ENCODE assay signal across 13 cellular contexts in the genomic region with DNA sequence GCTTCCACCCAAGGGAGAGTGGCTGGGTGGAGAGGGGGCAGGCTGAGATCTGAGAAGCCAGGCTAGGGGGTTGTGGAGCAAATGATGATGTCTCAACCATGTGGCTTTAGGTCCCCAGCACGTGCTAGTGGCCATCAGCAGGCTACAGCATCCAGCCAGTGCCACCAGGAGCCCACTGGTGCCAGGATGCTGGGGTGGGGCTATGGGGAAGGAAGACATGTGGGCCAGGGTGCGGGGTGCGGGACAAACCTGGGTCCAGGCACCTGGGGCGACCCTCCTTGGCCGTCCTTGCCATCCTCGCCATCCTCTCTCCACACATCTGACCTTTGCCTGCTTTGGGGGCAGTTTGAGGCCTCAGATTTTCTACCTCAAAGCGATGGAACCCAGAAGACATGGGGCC.
"Had no signal": no experiment of that assay in that cellular context is flagged by ENCODE, and none has a peak within 500 bp of the region (broad histone marks: within the 10 kb centered on the region; RNA-seq: fewer than 3 reads in every experiment).

No MANE protein-coding gene starts in this region.

- ATAC-seq: body of pancreas; foreskin keratinocyte; naive thymus-derived CD4-positive, alpha-beta T cell; SK-N-SH treated with all-trans-retinoic acid at 6 μM for 48 hours had no signal

- H3K27me3 ChIP-seq: body of pancreas had no signal

- H3K4me3 Mint-ChIP-seq: activated CD4-positive, alpha-beta memory T cell treated with anti-CD3 and anti-CD28 coated beads, Interleukin-2, amount 10 ng/mL, durations not matched to agents 7 days and 5 days; central memory CD8-positive, alpha-beta T cell; naive thymus-derived CD4-positive, alpha-beta T cell had no signal

- H3K4me3 ChIP-seq: body of pancreas had no signal

- H3K9me3 ChIP-seq: body of pancreas had no signal

- H3K9me3 Mint-ChIP-seq: activated CD4-positive, alpha-beta memory T cell treated with anti-CD3 and anti-CD28 coated beads, Interleukin-2, amount 10 ng/mL, durations not matched to agents 7 days and 5 days; central memory CD8-positive, alpha-beta T cell; naive thymus-derived CD4-positive, alpha-beta T cell had no signal

- DNase-seq: activated CD4-positive, alpha-beta memory T cell treated with anti-CD3 and anti-CD28 coated beads, Interleukin-2, amount 10 ng/mL, durations not matched to agents 7 days and 5 days; activated naive CD4-positive, alpha-beta T cell; amniotic stem cell; cortex of kidney; effector CD4-positive, alpha-beta T cell; foreskin keratinocyte; naive thymus-derived CD4-positive, alpha-beta T cell; SHP77; T1000 had no signal

- H3K27ac Mint-ChIP-seq: activated CD4-positive, alpha-beta memory T cell treated with anti-CD3 and anti-CD28 coated beads, Interleukin-2, amount 10 ng/mL, durations not matched to agents 7 days and 5 days; naive thymus-derived CD4-positive, alpha-beta T cell had no signal

- H3K4me1 ChIP-seq: foreskin keratinocyte had no signal

- H3K27me3 Mint-ChIP-seq: activated CD4-positive, alpha-beta memory T cell treated with anti-CD3 and anti-CD28 coated beads, Interleukin-2, amount 10 ng/mL, durations not matched to agents 7 days and 5 days; central memory CD8-positive, alpha-beta T cell; naive thymus-derived CD4-positive, alpha-beta T cell had no signal

- H3K4me1 Mint-ChIP-seq: central memory CD8-positive, alpha-beta T cell had no signal

- H3K27ac ChIP-seq: body of pancreas, foreskin keratinocyte, VCaP had no signal
